ENCODE assay signal across 8 cellular contexts in the genomic region with DNA sequence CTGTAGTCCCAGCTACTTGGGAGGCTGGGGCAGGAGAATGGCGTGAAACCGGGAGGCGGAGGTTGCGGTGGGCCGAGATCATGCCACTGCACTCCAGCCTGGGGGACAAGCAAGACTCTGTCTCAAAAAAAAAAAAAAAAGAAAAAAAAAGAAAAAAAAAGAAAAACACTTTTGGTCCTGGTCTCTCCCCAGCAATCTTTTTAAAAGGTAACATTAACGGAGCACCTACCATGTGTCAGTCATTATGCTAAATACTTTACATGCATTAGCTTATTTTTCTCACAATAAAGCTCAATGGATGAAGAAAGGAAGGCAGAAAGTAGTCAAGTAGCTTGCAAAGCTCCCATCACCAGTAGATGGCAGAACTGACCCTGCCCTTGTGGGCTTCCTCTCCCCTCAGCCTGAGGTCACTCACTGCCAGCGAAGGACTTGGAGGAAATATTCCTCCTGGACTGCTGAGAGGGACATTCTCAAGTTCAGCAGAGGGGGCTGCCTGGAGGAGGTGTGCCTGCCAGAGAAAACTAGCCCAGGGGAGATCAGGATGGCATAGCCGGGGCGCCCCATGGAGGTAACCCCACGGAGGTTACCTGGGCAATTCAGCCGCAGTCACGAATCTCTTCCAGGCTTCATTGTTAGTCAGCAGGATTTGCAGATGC. TPM values are rescaled to one million over a fixed set of nuclear protein-coding genes. Genes with fewer than 3 reads are reported as not detected.
A peak's percentile ranks its signal among the peaks of the same experiment; 100 is the strongest.
DNase-seq lines count a peak whose midpoint lies in the region; ATAC-seq and TF ChIP-seq lines count a peak whose summit lies in the region.

No MANE protein-coding gene starts in this region.

- H3K79me2 ChIP-seq in OCI-LY3 (ENCODE audit: low read length) = no peaks in the 10 kb centered on the region

- H3K9me3 ChIP-seq in OCI-LY3 (ENCODE audit: insufficient read depth, low read length) (no peaks in the 10 kb centered on the region), iPS-15b (ENCODE audit: control insufficient read depth, insufficient read depth, low read length) (no peaks in the 10 kb centered on the region)

- H3K9me3 Mint-ChIP-seq in brain = no peaks in the 10 kb centered on the region

- H3K4me1 ChIP-seq in OCI-LY3 (ENCODE audit: low read length) (no peaks in the 10 kb centered on the region), iPS-15b (ENCODE audit: control insufficient read depth, insufficient read depth, low read length) (peaks cover 9% of the 10 kb centered on the region)

- H3K36me3 ChIP-seq in OCI-LY3 (replicated peaks; ENCODE audit: low read depth, low read length) (no peaks in the 10 kb centered on the region), iPS-15b (ENCODE audit: control insufficient read depth, insufficient read depth, low read length) (no peaks in the 10 kb centered on the region)

- peak overlapping the region in 2 of 5 experiments; percentile 5 to 68 for H3K27ac Mint-ChIP-seq in brain

- H3K9ac ChIP-seq in OCI-LY3 (ENCODE audit: low read length) (no peak overlapping the region), iPS-15b (ENCODE audit: low read depth, low read length) (peak overlapping the region; percentile 14)

- H3K4me2 ChIP-seq in OCI-LY3 (ENCODE audit: low read length) = no peak overlapping the region

- H2AFZ ChIP-seq in OCI-LY3 (ENCODE audit: low read depth, low read length) = no peak overlapping the region

- ATAC-seq in GM21390 (IDR thresholded peaks at IDR 0.05; ENCODE audit: unreplicated experiment) = no peak

- H3K4me3 ChIP-seq in OCI-LY3 (ENCODE audit: low read length) (no peak overlapping the region), iPS-15b (ENCODE audit: low read depth, low read length) (peak overlapping the region; percentile 24), skeletal muscle cell (ENCODE audit: low read depth, low read length) (no peak overlapping the region)

- peak overlapping the region in 1 of 5 experiments; percentile 1 for H3K4me3 Mint-ChIP-seq in brain

- peaks cover 11% of the 10 kb centered on the region for H3K27me3 Mint-ChIP-seq in brain

- peaks cover 22% of the 10 kb centered on the region for H3K4me1 Mint-ChIP-seq in brain

- DNase-seq in CMK (ENCODE audit: low read depth) (peak; percentile 4), H4 (ENCODE audit: low spot score) (peak; percentile 61), skeletal muscle cell (ENCODE audit: low read depth) (peak; percentile 21)
- no peak for DNase-seq in activated CD4-positive, CD25-positive, alpha-beta regulatory T cell treated with anti-CD3 and anti-CD28 coated beads, Interleukin-2, amount 50 U/mL, for 72 hours

- TF ChIP-seq CTCF in OCI-LY3 (IDR thresholded peaks at IDR 0.05; ENCODE audit: low read depth, low read length) (peak; percentile 86), brain (conservative IDR thresholded peaks at IDR 0.05) (peak; percentile 85)

- no peaks in the 10 kb centered on the region for H3K36me3 Mint-ChIP-seq in brain

- H3K27me3 ChIP-seq in OCI-LY3 (ENCODE audit: low read depth, low read length) = peaks cover 18% of the 10 kb centered on the region; the same call in 1 of the 2 replicates
- no peaks in the 10 kb centered on the region for H3K27me3 ChIP-seq in iPS-15b (ENCODE audit: control insufficient read depth, insufficient read depth, low read length)

- H4K20me1 ChIP-seq in OCI-LY3 (ENCODE audit: insufficient read depth, low read length) = no peaks in the 10 kb centered on the region

- no peak overlapping the region for H3K27ac ChIP-seq in OCI-LY3 (ENCODE audit: low read length)

RNA-seq across cellular contexts. Expression of a gene that starts 15.5 kb away (rescaled TPM):
- total RNA-seq in H4 (2014; rRNA removed; shearing (Covaris generic)) = 7.2 and 9.4 TPM in 2 replicates
- 4.2 TPM for polyA plus RNA-seq in brain (ENCODE audit: insufficient read depth, low read depth, low replicate concordance)

RNA-seq across cellular contexts. Expression of a gene that starts 56.6 kb away (rescaled TPM):
- 2.7 and 3.6 TPM in 2 replicates for total RNA-seq in H4 (2014; rRNA removed; shearing (Covaris generic))
- polyA plus RNA-seq in brain (ENCODE audit: insufficient read depth, low read depth, low replicate concordance) = 6.1 TPM
